Comparison of ENCODE assay signal across 15 cellular contexts in the genomic region with DNA sequence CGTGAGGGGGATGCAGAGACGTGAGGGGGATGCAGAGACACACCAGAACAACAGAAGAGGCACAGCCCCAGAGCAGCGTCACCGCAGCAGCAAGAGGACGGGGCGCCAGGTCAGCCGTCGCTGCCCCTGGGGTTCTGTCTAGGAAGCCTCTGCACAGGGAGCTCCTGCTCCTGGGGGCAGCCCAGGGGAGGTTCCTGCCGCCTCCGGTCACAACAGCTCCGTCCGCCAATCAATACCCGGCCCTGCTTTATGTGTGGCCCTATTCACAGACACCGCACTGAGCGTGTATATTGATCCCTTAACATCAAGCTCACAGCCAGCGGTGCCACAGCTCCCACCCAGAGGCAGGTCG.
"Had no signal": no experiment of that assay in that cellular context is flagged by ENCODE, and none has a peak within 500 bp of the region (broad histone marks: within the 10 kb centered on the region; RNA-seq: fewer than 3 reads in every experiment).

No MANE protein-coding gene starts in this region.

- H3K4me1 ChIP-seq: foreskin keratinocyte, prostate gland, right lobe of liver, suprapubic skin had no signal

- H3K36me3 ChIP-seq: prostate gland, right lobe of liver, suprapubic skin had no signal

- H3K27me3 Mint-ChIP-seq: stimulated activated naive CD8-positive, alpha-beta T cell treated with anti-CD3 and anti-CD28 coated beads, Interleukin-15, Interleukin-2, amounts not matched to agents 100 ng/mL and 50 ng/mL, for 24 hours had no signal

- H3K4me3 ChIP-seq: prostate gland, right lobe of liver, suprapubic skin had no signal

- H3K9me3 ChIP-seq: prostate gland, right lobe of liver, suprapubic skin had no signal

- H3K4me3 Mint-ChIP-seq: nephron; stimulated activated naive CD8-positive, alpha-beta T cell treated with anti-CD3 and anti-CD28 coated beads, Interleukin-15, Interleukin-2, amounts not matched to agents 100 ng/mL and 50 ng/mL, for 24 hours had no signal

- ATAC-seq: right lobe of liver had no signal

- DNase-seq: activated CD4-positive, alpha-beta T cell treated with anti-CD3 and anti-CD28 coated beads for 1 hour; activated naive CD4-positive, alpha-beta T cell; anterior cingulate cortex; cerebellar nuclear complex; effector CD8-positive, alpha-beta T cell; head of caudate nucleus; kidney glomerular epithelial cell; mesendoderm; right lobe of liver; trophoblast cell had no signal

- H3K27me3 ChIP-seq: foreskin keratinocyte, right lobe of liver, suprapubic skin had no signal

- H3K27ac Mint-ChIP-seq: nephron; stimulated activated naive CD8-positive, alpha-beta T cell treated with anti-CD3 and anti-CD28 coated beads, Interleukin-15, Interleukin-2, amounts not matched to agents 100 ng/mL and 50 ng/mL, for 24 hours had no signal

- H3K27ac ChIP-seq: foreskin keratinocyte, prostate gland, right lobe of liver, suprapubic skin had no signal

- H3K4me1 Mint-ChIP-seq: nephron had no signal
